In genomic region chr2:46196871-46197462, GRCh38 we compare ENCODE assay signal across 2 cellular contexts.
TF ChIP-seq lines count a peak whose summit lies in the region.

No MANE protein-coding gene starts in this region.

TF ChIP-seq in IMR-90, 13 proteins besides CTCF, POLR2A, EP300 and RAD21:
- TF ChIP-seq FOS (IDR thresholded peaks at IDR 0.05; ENCODE audit: low read depth, low read length) = no peak
- TF ChIP-seq NFE2L2 (IDR thresholded peaks at IDR 0.05; ENCODE audit: low read depth, low read length) = no peak

TF ChIP-seq in endothelial cell of umbilical vein, 7 proteins besides CTCF, POLR2A, EP300 and RAD21:
- TF ChIP-seq JUN (IDR thresholded peaks at IDR 0.05; ENCODE audit: borderline replicate concordance, insufficient read depth, insufficient read length, low read depth) (no peak), POLR2AphosphoS5 (IDR thresholded peaks at IDR 0.05; ENCODE audit: insufficient read depth, low read depth, low read length) (peak; percentile 19)
